In genomic region chr4:177051473-177052060, GRCh38 we compare ENCODE assay signal across 9 cellular contexts.
A peak's percentile ranks its signal among the peaks of the same experiment; 100 is the strongest.
DNase-seq lines count a peak whose midpoint lies in the region; ATAC-seq and TF ChIP-seq lines count a peak whose summit lies in the region.
"Had no signal": no experiment of that assay in that cellular context is flagged by ENCODE, and none has a peak within 500 bp of the region (broad histone marks: within the 10 kb centered on the region; RNA-seq: fewer than 3 reads in every experiment).

No MANE protein-coding gene starts in this region.

- in situ Hi-C loops in gastrocnemius medialis (cut with MboI; ENCODE audit: low sequenced_read_pairs in 4 of 4): loop anchor here in 2 of 4 donors (10.0 kb wide), 1 partner anchor 677 kb away; no protein-coding TSS in a partner anchor

- H3K4me2 ChIP-seq in osteoblast (ENCODE audit: insufficient read depth, low read length): no peak overlapping the region

- DNase-seq in COLO668 (lab: John Stamatoyannopoulos, UW; ENCODE audit: unreplicated experiment) (peak; percentile 4), NB4 (ENCODE audit: low read depth) (peak; percentile 61), cardiac fibroblast (ENCODE audit: low read depth in 2 of 2) (peak; percentile 24 to 55), osteoblast (ENCODE audit: insufficient read length, low spot score, missing footprints) (no peak), gastrocnemius medialis (no peak), uterus (no peak)
- DNase-seq: natural killer cell had no signal

- H4K20me1 ChIP-seq in osteoblast (ENCODE audit: insufficient read depth, low read length): no peaks in the 10 kb centered on the region

- H3K4me1 ChIP-seq in osteoblast (ENCODE audit: insufficient read depth, low read length) (peaks cover 23% of the 10 kb centered on the region), gastrocnemius medialis (no peaks in the 10 kb centered on the region), uterus (no peaks in the 10 kb centered on the region)

- intact Hi-C loops in gastrocnemius medialis (cut with DNase I; ENCODE audit: low total_unique reads): no loop called here
- intact Hi-C loops in uterus (cut with DNase I; ENCODE audit: low total_unique reads): no loop called here

- H3K9me3 ChIP-seq in osteoblast (ENCODE audit: low read depth, low read length): no peaks in the 10 kb centered on the region
- no peaks in the 10 kb centered on the region for H3K9me3 ChIP-seq in gastrocnemius medialis
- no peaks in the 10 kb centered on the region for H3K9me3 ChIP-seq in uterus

- no peak for TF ChIP-seq POLR2A in GM18505 (IDR thresholded peaks at IDR 0.05; ENCODE audit: borderline replicate concordance, extremely low read depth, insufficient read depth, insufficient read length)
- no peak for TF ChIP-seq POLR2A in NB4 (IDR thresholded peaks at IDR 0.05; ENCODE audit: extremely low read depth, insufficient read length)
- TF ChIP-seq POLR2A in gastrocnemius medialis (IDR thresholded peaks at IDR 0.05): no peak
- TF ChIP-seq POLR2A in uterus (IDR thresholded peaks at IDR 0.05): no peak

- H2AFZ ChIP-seq in osteoblast (ENCODE audit: low read length): no peak overlapping the region

- H3K36me3 ChIP-seq in osteoblast (ENCODE audit: insufficient read depth, low read length) (no peaks in the 10 kb centered on the region), gastrocnemius medialis (no peaks in the 10 kb centered on the region), uterus (no peaks in the 10 kb centered on the region)

- H3K27me3 ChIP-seq in osteoblast (ENCODE audit: insufficient read depth, low read length) (no peaks in the 10 kb centered on the region), gastrocnemius medialis (no peaks in the 10 kb centered on the region), uterus (no peaks in the 10 kb centered on the region)

- H3K79me2 ChIP-seq in osteoblast (ENCODE audit: insufficient read depth, low read length): peaks cover 14% of the 10 kb centered on the region

- peak; percentile 69 for TF ChIP-seq CTCF in NB4 (IDR thresholded peaks at IDR 0.05; ENCODE audit: low read depth, low read length)
- TF ChIP-seq CTCF in cardiac fibroblast (IDR thresholded peaks at IDR 0.05; ENCODE audit: low read depth, low read length): peak; percentile 55
- peak; percentile 43 for TF ChIP-seq CTCF in osteoblast (IDR thresholded peaks at IDR 0.05; ENCODE audit: extremely low read depth, low read depth, low read length)
- TF ChIP-seq CTCF in gastrocnemius medialis (IDR thresholded peaks at IDR 0.05 in 4 of 5, conservative IDR thresholded peaks at IDR 0.05 in 1 of 5): no peak
- no peak for TF ChIP-seq CTCF in uterus (IDR thresholded peaks at IDR 0.05)

- no peak overlapping the region for H3K4me3 ChIP-seq in NB4 (ENCODE audit: low read depth, low read length)
- no peak overlapping the region for H3K4me3 ChIP-seq in cardiac fibroblast (replicated peaks in 1 of 2; ENCODE audit: low read depth in 2 of 2, low read length in 2 of 2)
- no peak overlapping the region for H3K4me3 ChIP-seq in osteoblast (ENCODE audit: insufficient read depth, low read length)
- H3K4me3 ChIP-seq in gastrocnemius medialis: no peak overlapping the region
- H3K4me3 ChIP-seq in uterus: no peak overlapping the region

- peak; percentile 90 for ATAC-seq in GM18505 (IDR thresholded peaks at IDR 0.05; ENCODE audit: unreplicated experiment)
- ATAC-seq in HG02763 (IDR thresholded peaks at IDR 0.05; ENCODE audit: unreplicated experiment): peak; percentile 84
- no peak for ATAC-seq in gastrocnemius medialis

- H3K27ac ChIP-seq in osteoblast (ENCODE audit: low read depth, low read length) (no peak overlapping the region), gastrocnemius medialis (no peak overlapping the region), uterus (no peak overlapping the region)

Comparison
In these comparisons a context has a peak if more than half of its experiments do, and no peak if none do; other contexts are left out.
1. DNase-seq: peak in COLO668 (single experiment), NB4 (single experiment) and cardiac fibroblast (2 of 2); none in osteoblast (single experiment), gastrocnemius medialis (0 of 2) and uterus (0 of 2).
2. ATAC-seq: peak in GM18505 (single experiment) and HG02763 (single experiment); none in gastrocnemius medialis (0 of 2).
3. CTCF ChIP-seq: peak in NB4 (single experiment), cardiac fibroblast (single experiment) and osteoblast (single experiment); none in gastrocnemius medialis (0 of 5) and uterus (0 of 4).